ENCODE assay signal across 1 cellular context in genomic region chr20:33810885-33811762, GRCh38.
TF ChIP-seq lines count a peak whose summit lies in the region.

Gene CHMP4B (plus strand): TSS chr20:33811348. CDS start chr20:33811469, 121 bp downstream.

TF ChIP-seq in HepG2, 621 proteins besides CTCF, POLR2A, EP300 and RAD21 (continued from another document and continues in another):
- TF ChIP-seq ARID5B (CRISPR knock-in tag; IDR thresholded peaks at IDR 0.05), result peak; percentile 67
- no peak for TF ChIP-seq SKIL (CRISPR knock-in tag; IDR thresholded peaks at IDR 0.05; ENCODE audit: borderline replicate concordance)
- peak; percentile 79 for TF ChIP-seq NFYC (CRISPR knock-in tag; IDR thresholded peaks at IDR 0.05)
- peak; percentile 83 for TF ChIP-seq YY1 (IDR thresholded peaks at IDR 0.05; ENCODE audit: insufficient read depth, insufficient replicate concordance, low read depth, low read length)
- peak; percentile 37; the same call in 1 of the 2 replicates for TF ChIP-seq KDM5A (IDR thresholded peaks at IDR 0.05; ENCODE audit: borderline replicate concordance, low read length)
- no peak for TF ChIP-seq ARID2 (CRISPR knock-in tag; IDR thresholded peaks at IDR 0.05; ENCODE audit: borderline replicate concordance)
- TF ChIP-seq ZNF883 (CRISPR knock-in tag; IDR thresholded peaks at IDR 0.05; ENCODE audit: not compliant biosample characterization), result peak; percentile 92
- no peak for TF ChIP-seq ZNF207 (IDR thresholded peaks at IDR 0.05; ENCODE audit: borderline replicate concordance)
- peak; percentile 57; the same call in 1 of the 2 replicates for TF ChIP-seq ZNF235 (CRISPR knock-in tag; IDR thresholded peaks at IDR 0.05; ENCODE audit: borderline replicate concordance)
- no peak for TF ChIP-seq MATR3 (CRISPR knock-in tag; IDR thresholded peaks at IDR 0.05)
- TF ChIP-seq RAD51 (IDR thresholded peaks at IDR 0.05; ENCODE audit: borderline replicate concordance), result no peak
- TF ChIP-seq SRSF1 (optimal IDR thresholded peaks at IDR 0.05; ENCODE audit: low read depth, low read length), result peak; percentile 93
- TF ChIP-seq JARID2 (CRISPR knock-in tag; IDR thresholded peaks at IDR 0.05; ENCODE audit: insufficient replicate concordance), result no peak
- peak; percentile 83 for TF ChIP-seq PHF21A (CRISPR knock-in tag; IDR thresholded peaks at IDR 0.05)
- peak; percentile 79 for TF ChIP-seq KLF6 (CRISPR knock-in tag; IDR thresholded peaks at IDR 0.05)
- no peak for TF ChIP-seq SMC3 (IDR thresholded peaks at IDR 0.05; ENCODE audit: low read length)
- 0 out of 2 replicates have a peak, but pooled peaks have one; percentile 46 for TF ChIP-seq CERS6 (CRISPR knock-in tag; IDR thresholded peaks at IDR 0.05)
- no peak for TF ChIP-seq U2AF1 (optimal IDR thresholded peaks at IDR 0.05; ENCODE audit: low read depth, low read length)
- no peak; the same call in none of the 2 replicates for TF ChIP-seq ZFP90 (CRISPR knock-in tag; IDR thresholded peaks at IDR 0.05; ENCODE audit: borderline replicate concordance)
- TF ChIP-seq ZKSCAN5 (CRISPR knock-in tag; IDR thresholded peaks at IDR 0.05), result no peak
- TF ChIP-seq RNF2 (conservative IDR thresholded peaks at IDR 0.05; ENCODE audit: low read depth), result no peak
- TF ChIP-seq PRMT3 (CRISPR knock-in tag; IDR thresholded peaks at IDR 0.05; ENCODE audit: borderline replicate concordance, low read depth), result no peak
- TF ChIP-seq KLF16 (CRISPR knock-in tag; IDR thresholded peaks at IDR 0.05), result peak in 1 of 2 experiments; percentile 93; a peak in 2 of 4 replicates
- peak; percentile 41; the same call in 1 of the 2 replicates for TF ChIP-seq SIX1 (CRISPR knock-in tag; IDR thresholded peaks at IDR 0.05; ENCODE audit: borderline replicate concordance)
- no peak for TF ChIP-seq RARG (CRISPR knock-in tag; IDR thresholded peaks at IDR 0.05; ENCODE audit: low read depth)
- no peak for TF ChIP-seq ZFP36L2 (CRISPR knock-in tag; IDR thresholded peaks at IDR 0.05)
- no peak for TF ChIP-seq ZNF33A (CRISPR knock-in tag; IDR thresholded peaks at IDR 0.05; ENCODE audit: borderline replicate concordance)
- TF ChIP-seq AHR (CRISPR knock-in tag; IDR thresholded peaks at IDR 0.05), result peak; percentile 88; the same call in 1 of the 2 replicates
- TF ChIP-seq RXRB (CRISPR knock-in tag; IDR thresholded peaks at IDR 0.05; ENCODE audit: borderline replicate concordance), result peak; percentile 82
- TF ChIP-seq ZSCAN30 (CRISPR knock-in tag; IDR thresholded peaks at IDR 0.05), result no peak
- no peak for TF ChIP-seq STAG1 (CRISPR knock-in tag; IDR thresholded peaks at IDR 0.05)
- no peak for TF ChIP-seq CEBPZ (IDR thresholded peaks at IDR 0.05; ENCODE audit: low read length)
- TF ChIP-seq GMEB2 (CRISPR knock-in tag; IDR thresholded peaks at IDR 0.05; ENCODE audit: low read depth), result peak; percentile 95
- no peak; the same call in 1 of the 2 replicates for TF ChIP-seq RNF219 (CRISPR knock-in tag; IDR thresholded peaks at IDR 0.05)
- 0 out of 2 replicates have a peak, but pooled peaks have one; percentile 69 for TF ChIP-seq ZNF232 (CRISPR knock-in tag; IDR thresholded peaks at IDR 0.05; ENCODE audit: borderline replicate concordance)
- TF ChIP-seq ZZZ3 (CRISPR knock-in tag; IDR thresholded peaks at IDR 0.05; ENCODE audit: borderline replicate concordance), result peak; percentile 95; the same call in 1 of the 2 replicates
- no peak for TF ChIP-seq ZNF512 (CRISPR knock-in tag; IDR thresholded peaks at IDR 0.05)
- peak; percentile 94 for TF ChIP-seq ZNF335 (CRISPR knock-in tag; IDR thresholded peaks at IDR 0.05)
- TF ChIP-seq ISX (CRISPR knock-in tag; conservative IDR thresholded peaks at IDR 0.05), result no peak
- no peak for TF ChIP-seq ETS1 (CRISPR knock-in tag; IDR thresholded peaks at IDR 0.05)
- TF ChIP-seq ZNF691 (CRISPR knock-in tag; IDR thresholded peaks at IDR 0.05; ENCODE audit: borderline replicate concordance, low read depth), result peak; percentile 88
- peak; percentile 90; the same call in 1 of the 2 replicates for TF ChIP-seq ZNF605 (CRISPR knock-in tag; IDR thresholded peaks at IDR 0.05)
- peak; percentile 88; the same call in 1 of the 2 replicates for TF ChIP-seq ZNF567 (CRISPR knock-in tag; IDR thresholded peaks at IDR 0.05; ENCODE audit: borderline replicate concordance)
- TF ChIP-seq ZSCAN31 (CRISPR knock-in tag; IDR thresholded peaks at IDR 0.05; ENCODE audit: low read depth), result peak; percentile 54; the same call in 1 of the 2 replicates
